ENCODE assay signal across 1 cellular context in genomic region chr16:31466381-31466841, GRCh38.
TF ChIP-seq lines count a peak whose summit lies in the region.

No MANE protein-coding gene starts in this region.

TF ChIP-seq in IMR-90, 13 proteins besides CTCF, POLR2A, EP300 and RAD21:
- TF ChIP-seq RFX5 (IDR thresholded peaks at IDR 0.05; ENCODE audit: low read depth, low read length), result no peak
- TF ChIP-seq RCOR1 (IDR thresholded peaks at IDR 0.05; ENCODE audit: insufficient replicate concordance, low read length), result no peak
- TF ChIP-seq CEBPB (IDR thresholded peaks at IDR 0.05; ENCODE audit: low read depth, low read length), result no peak
- TF ChIP-seq SMC3 (IDR thresholded peaks at IDR 0.05; ENCODE audit: low read depth, low read length), result no peak
- no peak for TF ChIP-seq MXI1 (IDR thresholded peaks at IDR 0.05; ENCODE audit: borderline replicate concordance, low read depth, low read length)
- TF ChIP-seq MAZ (IDR thresholded peaks at IDR 0.05; ENCODE audit: borderline replicate concordance, low read depth, low read length), result no peak
- TF ChIP-seq, protein P1, sequence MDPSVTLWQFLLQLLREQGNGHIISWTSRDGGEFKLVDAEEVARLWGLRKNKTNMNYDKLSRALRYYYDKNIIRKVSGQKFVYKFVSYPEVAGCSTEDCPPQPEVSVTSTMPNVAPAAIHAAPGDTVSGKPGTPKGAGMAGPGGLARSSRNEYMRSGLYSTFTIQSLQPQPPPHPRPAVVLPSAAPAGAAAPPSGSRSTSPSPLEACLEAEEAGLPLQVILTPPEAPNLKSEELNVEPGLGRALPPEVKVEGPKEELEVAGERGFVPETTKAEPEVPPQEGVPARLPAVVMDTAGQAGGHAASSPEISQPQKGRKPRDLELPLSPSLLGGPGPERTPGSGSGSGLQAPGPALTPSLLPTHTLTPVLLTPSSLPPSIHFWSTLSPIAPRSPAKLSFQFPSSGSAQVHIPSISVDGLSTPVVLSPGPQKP (IDR thresholded peaks at IDR 0.05; ENCODE audit: borderline replicate concordance, low read depth, low read length), result no peak
- TF ChIP-seq MAFK (IDR thresholded peaks at IDR 0.05; ENCODE audit: low read depth, low read length), result no peak
- no peak for TF ChIP-seq CHD1 (IDR thresholded peaks at IDR 0.05; ENCODE audit: low read depth, low read length)
- TF ChIP-seq, protein P2, sequence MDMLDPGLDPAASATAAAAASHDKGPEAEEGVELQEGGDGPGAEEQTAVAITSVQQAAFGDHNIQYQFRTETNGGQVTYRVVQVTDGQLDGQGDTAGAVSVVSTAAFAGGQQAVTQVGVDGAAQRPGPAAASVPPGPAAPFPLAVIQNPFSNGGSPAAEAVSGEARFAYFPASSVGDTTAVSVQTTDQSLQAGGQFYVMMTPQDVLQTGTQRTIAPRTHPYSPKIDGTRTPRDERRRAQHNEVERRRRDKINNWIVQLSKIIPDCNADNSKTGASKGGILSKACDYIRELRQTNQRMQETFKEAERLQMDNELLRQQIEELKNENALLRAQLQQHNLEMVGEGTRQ (IDR thresholded peaks at IDR 0.05; ENCODE audit: low read depth, low read length), result no peak
